ENCODE assay signal across 10 cellular contexts in the genomic region with DNA sequence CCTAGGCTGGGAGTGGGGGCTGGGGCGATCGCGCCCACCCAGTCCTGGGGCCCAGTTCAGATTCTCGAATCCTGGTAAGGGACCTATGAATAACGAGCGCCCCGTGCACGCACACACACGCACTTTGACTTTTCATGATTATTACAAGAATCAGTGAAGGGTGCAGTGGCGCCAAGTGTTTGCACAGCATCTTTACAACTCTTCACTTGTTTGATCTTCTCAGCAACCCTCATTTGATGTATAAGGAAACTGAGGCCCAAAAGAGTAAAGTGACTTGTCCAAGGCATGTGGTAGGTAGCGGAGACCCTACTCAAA. TPM values are rescaled to one million over a fixed set of nuclear protein-coding genes. Genes with fewer than 3 reads are reported as not detected.
A peak's percentile ranks its signal among the peaks of the same experiment; 100 is the strongest.
DNase-seq lines count a peak whose midpoint lies in the region; ATAC-seq and TF ChIP-seq lines count a peak whose summit lies in the region.
"Had no signal": no experiment of that assay in that cellular context is flagged by ENCODE, and none has a peak within 500 bp of the region (broad histone marks: within the 10 kb centered on the region; RNA-seq: fewer than 3 reads in every experiment).

No MANE protein-coding gene starts in this region.

- H3K27ac ChIP-seq in SK-N-SH (ENCODE audit: low read depth in 2 of 2, low read length in 1 of 2) (peak overlapping the region in 1 of 2 experiments; percentile 82; a peak in 1 of 4 replicates), stomach (peak overlapping the region in 3 of 5 donors; percentile 64 to 78 (median 78))

- H3F3A ChIP-seq in SK-N-SH (replicated peaks; ENCODE audit: insufficient read depth): no peaks in the 10 kb centered on the region

- TF ChIP-seq EP300 in SK-N-SH (IDR thresholded peaks at IDR 0.05; ENCODE audit: borderline replicate concordance in 1 of 2, low read depth in 1 of 2, low read length in 1 of 2) (no peak), stomach (IDR thresholded peaks at IDR 0.05) (no peak)

- H3K27me3 ChIP-seq in SK-N-SH (ENCODE audit: insufficient read depth) (peaks cover 20% of the 10 kb centered on the region; the same call in 1 of the 2 replicates), stomach (peaks cover 0 to 73% (median 25%) of the 10 kb centered on the region in 3 donors)

- peak overlapping the region; percentile 82 for H3K4me2 ChIP-seq in SK-N-SH

- TF ChIP-seq CTCF in SK-N-SH (IDR thresholded peaks at IDR 0.05) (no peak), WTC11 (IDR thresholded peaks at IDR 0.05) (no peak), stomach (IDR thresholded peaks at IDR 0.05) (peak in 3 of 7 experiments; percentile 1 to 2 (median 2))

- no peak for TF ChIP-seq POLR2A in stomach (IDR thresholded peaks at IDR 0.05)

- no peak for TF ChIP-seq RAD21 in SK-N-SH (IDR thresholded peaks at IDR 0.05; ENCODE audit: low read length)

- H3K9me3 ChIP-seq in SK-N-SH: no peaks in the 10 kb centered on the region
- no peaks in the 10 kb centered on the region for H3K9me3 ChIP-seq in stomach

- H3K79me2 ChIP-seq in SK-N-SH (ENCODE audit: insufficient read depth): no peaks in the 10 kb centered on the region

- H3K4me1 ChIP-seq in SK-N-SH (ENCODE audit: control insufficient read depth in 1 of 2, insufficient read depth in 2 of 2, low read depth in 1 of 2, low read length in 1 of 2) (peaks cover 0 to 36% of the 10 kb centered on the region in 2 experiments; a peak in 1 of 4 replicates), stomach (peaks cover 18 to 29% (median 25%) of the 10 kb centered on the region in 4 donors)

- no peak for DNase-seq in SK-N-SH
- no peak for DNase-seq in WTC11 (ENCODE audit: low spot score)
- DNase-seq in memory B cell (ENCODE audit: low spot score in 2 of 2): no peak
- DNase-seq in stomach: no peak
- DNase-seq in AG20443 (ENCODE audit: low spot score): no peak
- DNase-seq in ureter (ENCODE audit: low spot score): no peak

- H3K27me3 Mint-ChIP-seq in WTC11 (ENCODE audit: low read depth) (peaks cover 49% of the 10 kb centered on the region), memory B cell (peaks cover 27% of the 10 kb centered on the region)

- H3K4me1 Mint-ChIP-seq in WTC11: peaks cover 40% of the 10 kb centered on the region
- peaks cover 8% of the 10 kb centered on the region for H3K4me1 Mint-ChIP-seq in memory B cell

- CTCF ChIA-PET in SK-N-SH (lab: Yijun Ruan, JAX) (interaction anchor here (0.6 to 5.4 kb wide), 96 partner anchors 9 to 612 kb away, joined by 3 to 65 read pairs (median 4); no protein-coding TSS in a partner anchor), WTC11 (lab: Charles Lee) (interaction anchor here (0.6 to 5.4 kb wide), 65 partner anchors 11 to 1275 kb away, joined by 3 to 130 read pairs (median 5); no protein-coding TSS in a partner anchor)

- intact Hi-C loops in stomach (cut with DNase I; ENCODE audit: low total_unique reads): loop anchor here (10.0 kb wide), 1 partner anchor 253 kb away; no protein-coding TSS in a partner anchor

- WGBS in SK-N-SH (ENCODE audit: low lambda C conversion rate): 42% methylated on average over 8 of the region's 11 CpGs
- WGBS in stomach, 5 donors: 10 to 23% (median 13%) methylated on average over 7 to 11 of the region's 11 CpGs

- H3K9ac ChIP-seq in SK-N-SH: no peak overlapping the region

- H3K9me3 Mint-ChIP-seq in WTC11 (no peaks in the 10 kb centered on the region), memory B cell (no peaks in the 10 kb centered on the region)

- H3K9me2 ChIP-seq in SK-N-SH: no peaks in the 10 kb centered on the region

- no peak overlapping the region for H3K27ac Mint-ChIP-seq in WTC11
- no peak overlapping the region for H3K27ac Mint-ChIP-seq in memory B cell
- H3K27ac Mint-ChIP-seq: stimulated activated memory B cell treated with anti-CD40 and anti-IgM and Interleukin-4, amounts not matched to agents 10 μg/mL and 1 μg/mL and 100 μg/mL, for 72 hours had no signal

- peak overlapping the region; percentile 48 to 61 for H3K4me3 ChIP-seq in SK-N-SH (ENCODE audit: low read depth in 2 of 2, low read length in 1 of 2)
- H3K4me3 ChIP-seq in stomach: peak overlapping the region; percentile 45 to 61 (median 50)

- H3K36me3 Mint-ChIP-seq in WTC11 (no peaks in the 10 kb centered on the region), memory B cell (no peaks in the 10 kb centered on the region)
- H3K36me3 Mint-ChIP-seq: stimulated activated memory B cell treated with anti-CD40 and anti-IgM and Interleukin-4, amounts not matched to agents 10 μg/mL and 1 μg/mL and 100 μg/mL, for 72 hours had no signal

- POLR2A ChIA-PET in SK-N-SH (lab: Yijun Ruan, JAX) (interaction anchor here (0.7 to 1.0 kb wide), 2 partner anchors 162 to 483 kb away, joined by 3 to 4 read pairs; no protein-coding TSS in a partner anchor), WTC11 (lab: Charles Lee) (interaction anchor here (0.6 to 1.0 kb wide), 4 partner anchors 42 to 600 kb away, joined by 3 read pairs; no protein-coding TSS in a partner anchor)

- peak overlapping the region; percentile 76; the same call in 1 of the 2 replicates for H2AFZ ChIP-seq in SK-N-SH (ENCODE audit: low read depth)

- no peak for ATAC-seq in SK-N-SH treated with all-trans-retinoic acid at 6 μM for 48 hours
- no peak for ATAC-seq in WTC11
- no peak for ATAC-seq in memory B cell (ENCODE audit: low read depth)
- ATAC-seq in GM21381 (IDR thresholded peaks at IDR 0.05; ENCODE audit: unreplicated experiment): no peak

- H4K20me1 ChIP-seq in SK-N-SH (ENCODE audit: insufficient read depth): no peaks in the 10 kb centered on the region

- H3K4me3 Mint-ChIP-seq in WTC11: peak overlapping the region; percentile 41
- peak overlapping the region; percentile 52 for H3K4me3 Mint-ChIP-seq in memory B cell

- H3K36me3 ChIP-seq in SK-N-SH (replicated peaks in 1 of 2; ENCODE audit: control insufficient read depth in 1 of 2, insufficient read depth in 2 of 2, low read length in 1 of 2) (no peaks in the 10 kb centered on the region), stomach (no peaks in the 10 kb centered on the region)

TF ChIP-seq in SK-N-SH, 30 proteins besides CTCF, POLR2A, EP300 and RAD21:
- TF ChIP-seq CHD2 (IDR thresholded peaks at IDR 0.05; ENCODE audit: low read length, partially characterized antibody): peak; percentile 53
- peak; percentile 3; the same call in 1 of the 2 replicates for TF ChIP-seq FOXJ3 (CRISPR knock-in tag; IDR thresholded peaks at IDR 0.05)
- TF ChIP-seq TEAD4 (IDR thresholded peaks at IDR 0.05; ENCODE audit: borderline replicate concordance, insufficient read depth): no peak
- TF ChIP-seq SMC3 (IDR thresholded peaks at IDR 0.05; ENCODE audit: low read depth, low read length): peak; percentile 56; the same call in 1 of the 2 replicates

TF ChIP-seq in SK-N-SH treated with all-trans-retinoic acid at 6 μM for 48 hours, 23 proteins besides CTCF, POLR2A, EP300 and RAD21 (continues in another document):
- TF ChIP-seq CSDC2 (CRISPR knock-in tag; IDR thresholded peaks at IDR 0.05) (no peak), GLIS3 (CRISPR knock-in tag; IDR thresholded peaks at IDR 0.05) (no peak), PPARA (CRISPR knock-in tag; IDR thresholded peaks at IDR 0.05; ENCODE audit: borderline replicate concordance) (no peak), ESRRG (CRISPR knock-in tag; IDR thresholded peaks at IDR 0.05) (no peak)
- TF ChIP-seq, protein P1, sequence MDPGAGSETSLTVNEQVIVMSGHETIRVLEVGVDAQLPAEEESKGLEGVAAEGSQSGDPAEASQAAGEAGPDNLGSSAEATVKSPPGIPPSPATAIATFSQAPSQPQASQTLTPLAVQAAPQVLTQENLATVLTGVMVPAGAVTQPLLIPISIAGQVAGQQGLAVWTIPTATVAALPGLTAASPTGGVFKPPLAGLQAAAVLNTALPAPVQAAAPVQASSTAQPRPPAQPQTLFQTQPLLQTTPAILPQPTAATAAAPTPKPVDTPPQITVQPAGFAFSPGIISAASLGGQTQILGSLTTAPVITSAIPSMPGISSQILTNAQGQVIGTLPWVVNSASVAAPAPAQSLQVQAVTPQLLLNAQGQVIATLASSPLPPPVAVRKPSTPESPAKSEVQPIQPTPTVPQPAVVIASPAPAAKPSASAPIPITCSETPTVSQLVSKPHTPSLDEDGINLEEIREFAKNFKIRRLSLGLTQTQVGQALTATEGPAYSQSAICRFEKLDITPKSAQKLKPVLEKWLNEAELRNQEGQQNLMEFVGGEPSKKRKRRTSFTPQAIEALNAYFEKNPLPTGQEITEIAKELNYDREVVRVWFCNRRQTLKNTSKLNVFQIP (CRISPR knock-in tag; IDR thresholded peaks at IDR 0.05; ENCODE audit: borderline replicate concordance, low read depth): no peak

TF ChIP-seq in WTC11, 78 proteins besides CTCF, POLR2A, EP300 and RAD21 (continues in another document):
- TF ChIP-seq, protein P2, sequence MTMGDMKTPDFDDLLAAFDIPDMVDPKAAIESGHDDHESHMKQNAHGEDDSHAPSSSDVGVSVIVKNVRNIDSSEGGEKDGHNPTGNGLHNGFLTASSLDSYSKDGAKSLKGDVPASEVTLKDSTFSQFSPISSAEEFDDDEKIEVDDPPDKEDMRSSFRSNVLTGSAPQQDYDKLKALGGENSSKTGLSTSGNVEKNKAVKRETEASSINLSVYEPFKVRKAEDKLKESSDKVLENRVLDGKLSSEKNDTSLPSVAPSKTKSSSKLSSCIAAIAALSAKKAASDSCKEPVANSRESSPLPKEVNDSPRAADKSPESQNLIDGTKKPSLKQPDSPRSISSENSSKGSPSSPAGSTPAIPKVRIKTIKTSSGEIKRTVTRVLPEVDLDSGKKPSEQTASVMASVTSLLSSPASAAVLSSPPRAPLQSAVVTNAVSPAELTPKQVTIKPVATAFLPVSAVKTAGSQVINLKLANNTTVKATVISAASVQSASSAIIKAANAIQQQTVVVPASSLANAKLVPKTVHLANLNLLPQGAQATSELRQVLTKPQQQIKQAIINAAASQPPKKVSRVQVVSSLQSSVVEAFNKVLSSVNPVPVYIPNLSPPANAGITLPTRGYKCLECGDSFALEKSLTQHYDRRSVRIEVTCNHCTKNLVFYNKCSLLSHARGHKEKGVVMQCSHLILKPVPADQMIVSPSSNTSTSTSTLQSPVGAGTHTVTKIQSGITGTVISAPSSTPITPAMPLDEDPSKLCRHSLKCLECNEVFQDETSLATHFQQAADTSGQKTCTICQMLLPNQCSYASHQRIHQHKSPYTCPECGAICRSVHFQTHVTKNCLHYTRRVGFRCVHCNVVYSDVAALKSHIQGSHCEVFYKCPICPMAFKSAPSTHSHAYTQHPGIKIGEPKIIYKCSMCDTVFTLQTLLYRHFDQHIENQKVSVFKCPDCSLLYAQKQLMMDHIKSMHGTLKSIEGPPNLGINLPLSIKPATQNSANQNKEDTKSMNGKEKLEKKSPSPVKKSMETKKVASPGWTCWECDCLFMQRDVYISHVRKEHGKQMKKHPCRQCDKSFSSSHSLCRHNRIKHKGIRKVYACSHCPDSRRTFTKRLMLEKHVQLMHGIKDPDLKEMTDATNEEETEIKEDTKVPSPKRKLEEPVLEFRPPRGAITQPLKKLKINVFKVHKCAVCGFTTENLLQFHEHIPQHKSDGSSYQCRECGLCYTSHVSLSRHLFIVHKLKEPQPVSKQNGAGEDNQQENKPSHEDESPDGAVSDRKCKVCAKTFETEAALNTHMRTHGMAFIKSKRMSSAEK (CRISPR knock-in tag; IDR thresholded peaks at IDR 0.05; ENCODE audit: borderline replicate concordance): no peak

RNA-seq across cellular contexts. Expression of a gene that starts 0.9 kb away (rescaled TPM):
- polyA plus RNA-seq in SK-N-SH (2012; rRNA removed) (0.02 and 0.13 TPM in 2 replicates), stomach (under 1 TPM in 1 of 3 donors, not detected in 2; 0.10 TPM)
- 0.05 and 0.18 TPM in 2 replicates for polyA plus RNA-seq in SK-N-SH (2012; cell fraction: cytosol; rRNA removed)
- 0.06 and 0.15 TPM in 2 replicates for polyA plus RNA-seq in SK-N-SH (2012; cell fraction: nucleus; rRNA removed)
- total RNA-seq in WTC11 (2021) (1.3 to 1.6 TPM (median 1.4 TPM) in 3 replicates), stomach (not detected), ureter (0.34 TPM)
- total RNA-seq: H4 had no signal
